In the genomic region with DNA sequence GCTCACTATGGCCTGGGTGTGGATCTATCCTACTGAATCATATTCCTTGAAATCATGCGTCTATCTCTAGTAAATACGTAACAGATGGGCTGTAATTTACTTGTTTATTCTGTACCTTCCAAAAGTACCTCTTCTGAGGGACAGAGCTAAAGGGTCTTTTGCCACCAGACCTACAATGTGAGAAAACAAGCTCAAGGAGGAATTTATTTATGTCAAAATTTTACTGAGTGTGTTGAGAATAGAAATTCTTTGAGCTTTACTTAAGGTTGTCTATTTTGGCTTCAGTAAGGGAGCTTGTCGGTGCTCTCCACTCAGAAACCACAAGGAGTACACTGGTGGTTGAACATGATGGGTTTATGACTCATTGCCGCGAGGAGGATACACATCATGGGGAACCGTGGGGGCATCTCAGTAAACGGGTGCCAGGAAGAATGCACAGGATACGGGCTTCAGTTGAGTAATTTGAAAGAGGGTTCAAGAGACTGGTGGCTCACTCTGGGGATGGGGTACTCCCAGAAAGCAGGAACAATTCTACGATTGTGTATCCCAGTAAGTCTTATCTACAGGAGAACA, we compare ENCODE assay signal across 8 cellular contexts.
A peak's percentile ranks its signal among the peaks of the same experiment; 100 is the strongest.
DNase-seq lines count a peak whose midpoint lies in the region; ATAC-seq and FAIRE-seq lines count a peak whose summit lies in the region.

No MANE protein-coding gene starts in this region.

- peak; percentile 32 for DNase-seq in NCI-H2196 (lab: John Stamatoyannopoulos, UW; ENCODE audit: unreplicated experiment)
- peak; percentile 64 for DNase-seq in kidney tubule cell (ENCODE audit: low spot score)
- DNase-seq in hepatic stellate cell (ENCODE audit: low spot score), result no peak
- DNase-seq in GM19239 (ENCODE audit: insufficient read length, low spot score), result no peak
- DNase-seq in middle frontal gyrus (ENCODE audit: extremely low spot score, low spot score), result no peak
- DNase-seq in dedifferentiated amniotic fluid mesenchymal stem cell (ENCODE audit: extremely low spot score), result no peak

- no peak for FAIRE-seq in GM19239 (lab: Jason Lieb, UNC)

- ATAC-seq in GM18867 (IDR thresholded peaks at IDR 0.05; ENCODE audit: unreplicated experiment), result peak; percentile 99
- peak; percentile 97 for ATAC-seq in HG02588 (IDR thresholded peaks at IDR 0.05; ENCODE audit: unreplicated experiment)

Comparison
In these comparisons a context has a peak if more than half of its experiments do, and no peak if none do; other contexts are left out.
1. DNase-seq: peak in NCI-H2196 (single experiment) and kidney tubule cell (single experiment); none in hepatic stellate cell (single experiment), GM19239 (single experiment), middle frontal gyrus (single experiment) and dedifferentiated amniotic fluid mesenchymal stem cell (single experiment).